ENCODE assay signal across 13 cellular contexts in the genomic region with DNA sequence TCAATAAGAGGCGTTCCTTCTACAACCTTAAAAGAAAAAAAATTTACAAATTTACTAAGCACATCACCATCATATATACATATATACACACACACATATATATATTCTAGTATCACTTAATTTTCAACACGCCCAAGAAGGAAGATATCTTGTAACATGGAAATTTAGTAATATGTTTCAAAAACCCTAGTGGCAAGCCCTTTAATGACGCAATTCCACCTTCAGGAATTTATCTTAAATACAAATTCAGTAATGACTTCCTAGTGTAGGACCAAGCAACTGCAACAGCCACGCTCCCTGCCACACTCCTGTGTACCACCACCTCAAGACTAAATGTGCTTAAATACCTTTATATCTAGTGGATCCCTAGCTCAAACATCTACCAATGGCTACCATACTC.
"Had no signal": no experiment of that assay in that cellular context is flagged by ENCODE, and none has a peak within 500 bp of the region (broad histone marks: within the 10 kb centered on the region; RNA-seq: fewer than 3 reads in every experiment).

No MANE protein-coding gene starts in this region.

- H3K9me3 Mint-ChIP-seq: dendritic cell treated with granulocyte-macrophage colony-stimulating factor and Interleukin-4, amounts not matched to agents 40 ng/mL and 50 ng/mL, for 4 days had no signal

- H3K9me3 ChIP-seq: body of pancreas, ovary, thyroid gland, vagina had no signal

- DNase-seq: activated CD4-positive, alpha-beta T cell treated with anti-CD3 and anti-CD28 coated beads for 48 hours; activated naive CD4-positive, alpha-beta T cell treated with anti-CD3 and anti-CD28 coated beads, Interleukin-2, amount 50 U/mL, for 16 hours; amniotic stem cell; body of pancreas; central memory CD4-positive, alpha-beta T cell; kidney; ovary; T-helper 9 cell; thyroid gland had no signal

- ATAC-seq: body of pancreas had no signal

- H3K4me1 ChIP-seq: thyroid gland, vagina had no signal

- H3K36me3 ChIP-seq: ovary had no signal

- H3K4me3 Mint-ChIP-seq: dendritic cell treated with granulocyte-macrophage colony-stimulating factor and Interleukin-4, amounts not matched to agents 40 ng/mL and 50 ng/mL, for 4 days had no signal

- H3K27ac ChIP-seq: hepatocyte, ovary, skin epidermis, thyroid gland, vagina had no signal

- H3K27me3 ChIP-seq: body of pancreas, hepatocyte, ovary, thyroid gland, vagina had no signal

- H3K4me3 ChIP-seq: body of pancreas, hepatocyte, ovary, skin epidermis, thyroid gland, vagina had no signal

- H2AFZ ChIP-seq: hepatocyte had no signal

- H3K4me2 ChIP-seq: hepatocyte had no signal

- H3K27me3 Mint-ChIP-seq: dendritic cell treated with granulocyte-macrophage colony-stimulating factor and Interleukin-4, amounts not matched to agents 40 ng/mL and 50 ng/mL, for 4 days had no signal

- FAIRE-seq: kidney had no signal
